ENCODE assay signal across 11 cellular contexts in genomic region chr3:71031914-71032521, GRCh38.
DNase-seq lines count a peak whose midpoint lies in the region; ATAC-seq, FAIRE-seq and TF ChIP-seq lines count a peak whose summit lies in the region.
"Had no signal": no experiment of that assay in that cellular context is flagged by ENCODE, and none has a peak within 500 bp of the region (broad histone marks: within the 10 kb centered on the region; RNA-seq: fewer than 3 reads in every experiment).

No MANE protein-coding gene starts in this region.

- H3K27me3 Mint-ChIP-seq in activated B cell treated with CpG ODN at 0.5 μM for 24 hours = no peaks in the 10 kb centered on the region

- no peak overlapping the region for H3K27ac ChIP-seq in HepG2 (ENCODE audit: extremely low read length, insufficient read depth, low read length)
- H3K27ac ChIP-seq in right lobe of liver = no peak overlapping the region
- H3K27ac ChIP-seq in lower lobe of right lung = peak overlapping the region; percentile 42
- peak overlapping the region in 1 of 2 donors; percentile 72 for H3K27ac ChIP-seq in aorta (ENCODE audit: low read depth in 1 of 2, low read length in 2 of 2)

- no peak for TF ChIP-seq POLR2A in HepG2 (IDR thresholded peaks at IDR 0.05; ENCODE audit: insufficient read depth in 1 of 2, low read depth in 2 of 2, low read length in 2 of 2)
- no peak for TF ChIP-seq POLR2A in right lobe of liver (IDR thresholded peaks at IDR 0.05)

- no peak for TF ChIP-seq CTCF in HepG2 (CRISPR knock-in tag; IDR thresholded peaks at IDR 0.05)
- TF ChIP-seq CTCF in right lobe of liver (IDR thresholded peaks at IDR 0.05) = no peak
- no peak for TF ChIP-seq CTCF in activated B cell treated with CpG ODN at 0.5 μM for 24 hours (IDR thresholded peaks at IDR 0.05)
- TF ChIP-seq CTCF in lower lobe of right lung (IDR thresholded peaks at IDR 0.05) = no peak

- H3K79me2 ChIP-seq in HepG2 (ENCODE audit: insufficient read depth, low read length) = peaks cover 25% of the 10 kb centered on the region

- in situ Hi-C loops in HepG2 (cut with HindIII; ENCODE audit: extremely low pct_ligation_motif_present, low pct_unique_long_range_greater_than_20kb) = no loop called here

- H2AFZ ChIP-seq in HepG2 (ENCODE audit: low read length) = no peak overlapping the region

- no peaks in the 10 kb centered on the region for H3K9me3 Mint-ChIP-seq in activated B cell treated with CpG ODN at 0.5 μM for 24 hours

- DNase-seq in HepG2 (ENCODE audit: low spot score) (no peak), right lobe of liver (no peak), activated B cell treated with CpG ODN at 0.5 μM for 24 hours (peak; percentile 55), lower lobe of right lung (no peak), aorta (peak in 1 of 2 donors; percentile 45), GM19240 (ENCODE audit: insufficient read length, low spot score) (no peak), medulla oblongata (ENCODE audit: extremely low spot score) (no peak)
- DNase-seq: NCI-H187 treated with DMSO at 0.1 percent for 48 hours had no signal

- FAIRE-seq in HepG2 (lab: Jason Lieb, UNC) = no peak
- FAIRE-seq: TTC549 had no signal

- peak overlapping the region; percentile 91 for H3K27ac Mint-ChIP-seq in activated B cell treated with CpG ODN at 0.5 μM for 24 hours
- H3K27ac Mint-ChIP-seq: brain had no signal

- H3K36me3 ChIP-seq in HepG2 (replicated peaks in 1 of 2; ENCODE audit: control insufficient read depth in 1 of 2, insufficient read depth in 2 of 2, low read length in 2 of 2) = peaks cover 13 to 54% of the 10 kb centered on the region in 2 experiments
- H3K36me3 ChIP-seq in right lobe of liver = no peaks in the 10 kb centered on the region
- peaks cover 16% of the 10 kb centered on the region for H3K36me3 ChIP-seq in lower lobe of right lung
- H3K36me3 ChIP-seq in aorta (ENCODE audit: control insufficient read depth in 1 of 2, insufficient read depth in 2 of 2, low read length in 1 of 2) = no peaks in the 10 kb centered on the region

- 97% methylated on average over 13 of the region's 13 CpGs for WGBS in HepG2 (ENCODE audit: low lambda C conversion rate)
- WGBS in right lobe of liver (ENCODE audit: insufficient coverage, low coverage, low lambda C conversion rate, missing lambda C conversion rate) = 77% methylated on average over 12 of the region's 13 CpGs
- 38 to 49% methylated on average over 13 of the region's 13 CpGs for WGBS in aorta, 2 donors

- no peaks in the 10 kb centered on the region for H3K27me3 ChIP-seq in HepG2 (ENCODE audit: control insufficient read depth in 1 of 2, insufficient read depth in 2 of 2, low read length in 2 of 2)
- no peaks in the 10 kb centered on the region for H3K27me3 ChIP-seq in right lobe of liver
- H3K27me3 ChIP-seq in lower lobe of right lung (ENCODE audit: low read depth) = no peaks in the 10 kb centered on the region
- no peaks in the 10 kb centered on the region for H3K27me3 ChIP-seq in aorta (ENCODE audit: control insufficient read depth in 1 of 2, insufficient read depth in 2 of 2, low read length in 1 of 2)

- H3K36me3 Mint-ChIP-seq in activated B cell treated with CpG ODN at 0.5 μM for 24 hours (ENCODE audit: low read depth) = peaks cover 95% of the 10 kb centered on the region

- no peak for ATAC-seq in HepG2
- ATAC-seq in right lobe of liver = no peak
- peak; percentile 93 for ATAC-seq in activated B cell treated with CpG ODN at 0.5 μM for 24 hours (ENCODE audit: low read depth)
- peak in 1 of 2 donors; percentile 29 for ATAC-seq in lower lobe of right lung
- ATAC-seq in aorta (ENCODE audit: low FRiP score) = peak; percentile 54
- ATAC-seq in HG03457 (IDR thresholded peaks at IDR 0.05; ENCODE audit: unreplicated experiment) = no peak

- no TSS peak for BruUV-seq in HepG2 (replicated peaks; lab: Mats Ljungman, UMichigan)

- intact Hi-C loops in HepG2 (cut with micrococcal nuclease; ENCODE audit: unreplicated experiment) = no loop called here
- intact Hi-C loops in right lobe of liver (cut with DNase I) = no loop called here
- intact Hi-C loops in activated B cell treated with CpG ODN at 0.5 μM for 24 hours (cut with micrococcal nuclease) = loop anchor here (1.0 to 2.0 kb wide), 4 partner anchors 13 to 32 kb away; no protein-coding TSS in a partner anchor
- intact Hi-C loops in lower lobe of right lung (cut with DNase I) = no loop called here
- intact Hi-C loops in aorta (cut with DNase I) = no loop called here

- CTCF ChIA-PET in HepG2 (lab: Yijun Ruan, JAX; ENCODE audit: low intra/inter-chr PET ratio, low total read pairs) = no interaction called here
- CTCF ChIA-PET in activated B cell treated with CpG ODN at 0.5 μM for 24 hours (lab: Charles Lee) = no interaction called here

- peaks cover 93% of the 10 kb centered on the region for H3K4me1 Mint-ChIP-seq in activated B cell treated with CpG ODN at 0.5 μM for 24 hours

- H3K4me2 ChIP-seq in HepG2 (ENCODE audit: low read depth, low read length) = no peak overlapping the region

- H3K4me1 ChIP-seq in HepG2 (ENCODE audit: insufficient read depth, low read length) = peaks cover 38% of the 10 kb centered on the region
- H3K4me1 ChIP-seq in right lobe of liver = peaks cover 0 to 18% (median 8%) of the 10 kb centered on the region in 4 donors
- peaks cover 57% of the 10 kb centered on the region for H3K4me1 ChIP-seq in lower lobe of right lung
- peaks cover 7 to 15% of the 10 kb centered on the region in 2 donors for H3K4me1 ChIP-seq in aorta (ENCODE audit: control insufficient read depth in 1 of 2, insufficient read depth in 2 of 2, low read length in 2 of 2)

- no peak overlapping the region for H3K4me3 ChIP-seq in HepG2 (replicated peaks in 1 of 3; ENCODE audit: insufficient read depth in 1 of 3, low read depth in 2 of 3, low read length in 3 of 3)
- H3K4me3 ChIP-seq in right lobe of liver = no peak overlapping the region
- no peak overlapping the region for H3K4me3 ChIP-seq in lower lobe of right lung
- no peak overlapping the region for H3K4me3 ChIP-seq in aorta (ENCODE audit: low read length in 2 of 2)

- no peak for TF ChIP-seq RAD21 in HepG2 (CRISPR knock-in tag; IDR thresholded peaks at IDR 0.05)

- H3K9ac ChIP-seq in HepG2 (ENCODE audit: insufficient read depth, low read depth, low read length) = no peak overlapping the region

- peak overlapping the region; percentile 67 for H3K4me3 Mint-ChIP-seq in activated B cell treated with CpG ODN at 0.5 μM for 24 hours
- H3K4me3 Mint-ChIP-seq: brain had no signal

- H4K20me1 ChIP-seq in HepG2 (ENCODE audit: insufficient read depth, low read length) = 0 out of 2 replicates have a peak, but pooled peaks cover 4% of the 10 kb centered on the region

- POLR2A ChIA-PET in HepG2 (lab: Yijun Ruan, JAX) (no interaction called here), activated B cell treated with CpG ODN at 0.5 μM for 24 hours (lab: Charles Lee) (interaction anchor here (0.9 to 1.7 kb wide), 6 partner anchors 13 to 58 kb away, joined by 3 to 6 read pairs (median 4); no protein-coding TSS in a partner anchor)

- TF ChIP-seq EP300 in HepG2 (IDR thresholded peaks at IDR 0.05; ENCODE audit: low read depth in 2 of 2, low read length in 2 of 2) (no peak), HepG2 (CRISPR knock-in tag; IDR thresholded peaks at IDR 0.05; ENCODE audit: borderline replicate concordance) (no peak)

- no peaks in the 10 kb centered on the region for H3K9me3 ChIP-seq in HepG2 (ENCODE audit: low read length)
- H3K9me3 ChIP-seq in right lobe of liver = no peaks in the 10 kb centered on the region
- no peaks in the 10 kb centered on the region for H3K9me3 ChIP-seq in lower lobe of right lung
- H3K9me3 ChIP-seq in aorta (ENCODE audit: control insufficient read depth, low read length) = no peaks in the 10 kb centered on the region

TF ChIP-seq in HepG2, 621 proteins besides CTCF, POLR2A, EP300 and RAD21:
- TF ChIP-seq IKZF5 (CRISPR knock-in tag; IDR thresholded peaks at IDR 0.05) (no peak), ZNF12 (CRISPR knock-in tag; IDR thresholded peaks at IDR 0.05) (peak; percentile 55; the same call in 1 of the 2 replicates)

Comparison
In these comparisons a context has a peak if more than half of its experiments do, and no peak if none do; other contexts are left out.
1. ATAC-seq: peak in activated B cell treated with CpG ODN at 0.5 μM for 24 hours (single experiment) and aorta (single experiment); none in HepG2 (single experiment), right lobe of liver (0 of 4) and HG03457 (single experiment).